In the genomic region with DNA sequence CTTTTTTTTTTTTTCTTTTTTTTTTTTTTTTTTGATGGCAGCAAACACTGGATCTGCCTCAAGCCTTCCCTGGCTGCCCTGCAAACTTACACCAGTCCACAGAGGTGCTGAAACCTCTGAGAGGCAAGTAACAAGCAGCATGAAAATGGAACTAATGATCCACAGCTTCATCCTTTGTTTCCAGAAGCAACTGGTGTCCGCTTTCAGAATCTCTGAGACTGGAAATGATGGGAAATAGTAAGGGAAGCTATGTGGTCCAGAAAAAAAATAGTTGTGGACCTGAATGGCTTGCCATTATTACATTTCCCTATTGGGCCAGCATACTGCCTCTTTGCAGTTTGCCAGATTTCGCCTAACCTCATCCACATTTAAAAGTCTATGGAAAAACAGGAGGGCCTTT, we compare ENCODE assay signal across 10 cellular contexts.
DNase-seq lines count a peak whose midpoint lies in the region; ATAC-seq and TF ChIP-seq lines count a peak whose summit lies in the region.
"Had no signal": no experiment of that assay in that cellular context is flagged by ENCODE, and none has a peak within 500 bp of the region (broad histone marks: within the 10 kb centered on the region; RNA-seq: fewer than 3 reads in every experiment).

No MANE protein-coding gene starts in this region.

- no peak overlapping the region for H3K9ac ChIP-seq in IMR-90 (ENCODE audit: low read depth, low read length)

- H3K4me3 ChIP-seq in IMR-90 (ENCODE audit: insufficient read depth, low read depth, low read length) = no peak overlapping the region
- H3K4me3 ChIP-seq in ascending aorta = peak overlapping the region in 1 of 2 donors; percentile 29
- H3K4me3 ChIP-seq in left lung = no peak overlapping the region
- H3K4me3 ChIP-seq in spleen = peak overlapping the region in 1 of 8 donors; percentile 38

- no peak overlapping the region for H3K27ac ChIP-seq in IMR-90 (ENCODE audit: insufficient read depth, low read length)
- peak overlapping the region; percentile 42 to 76 for H3K27ac ChIP-seq in ascending aorta
- H3K27ac ChIP-seq in left lung = peak overlapping the region; percentile 84 to 96
- H3K27ac ChIP-seq in spleen = peak overlapping the region in 7 of 8 donors; percentile 14 to 79 (median 67)

- H3K18ac ChIP-seq in IMR-90 (ENCODE audit: low read depth, low read length) = no peak overlapping the region

- H2AK9ac ChIP-seq in IMR-90 (replicated peaks; ENCODE audit: low read depth, low read length, poor library complexity) = no peak overlapping the region

- H3K4ac ChIP-seq in IMR-90 (ENCODE audit: low read depth, low read length) = peak overlapping the region; percentile 14

- DNase-seq in IMR-90 = no peak
- no peak for DNase-seq in ascending aorta (ENCODE audit: low spot score in 2 of 2)
- no peak for DNase-seq in left lung
- DNase-seq in spleen = no peak
- no peak for DNase-seq in activated T-cell treated with anti-CD3 and anti-CD28 coated beads, Interleukin-2, amount 50 U/mL, for 48 hours
- DNase-seq in activated CD4-positive, CD25-positive, alpha-beta regulatory T cell (lab: John Stamatoyannopoulos, UW) = no peak
- DNase-seq: activated T-cell treated with anti-CD3 and anti-CD28 coated beads, Interleukin-2, amount 50 U/mL, for 24 hours; effector memory CD4-positive, alpha-beta T cell had no signal

- H3K9me1 ChIP-seq in IMR-90 (ENCODE audit: insufficient read depth, low read length) = peaks cover 12% of the 10 kb centered on the region; the same call in 1 of the 2 replicates

- TF ChIP-seq POLR2A in IMR-90 (IDR thresholded peaks at IDR 0.05; ENCODE audit: low read depth, low read length) (no peak), spleen (IDR thresholded peaks at IDR 0.05) (no peak)

- H3K9me3 ChIP-seq in IMR-90 (ENCODE audit: control insufficient read depth, insufficient read depth, low read length) (no peaks in the 10 kb centered on the region), ascending aorta (no peaks in the 10 kb centered on the region), left lung (no peaks in the 10 kb centered on the region), spleen (no peaks in the 10 kb centered on the region)

- no TSS peak for BruUV-seq in IMR-90 (replicated peaks; lab: Mats Ljungman, UMichigan)

- POLR2A ChIA-PET in IMR-90 (lab: Charles Lee; ENCODE audit: unreplicated experiment) = interaction anchor here (1.4 kb wide), 1 partner anchor 185 kb away, joined by 6 read pairs; no protein-coding TSS in a partner anchor

- no peak overlapping the region for H4K91ac ChIP-seq in IMR-90 (ENCODE audit: insufficient read depth, low read depth, low read length)

- H4K20me1 ChIP-seq in IMR-90 (ENCODE audit: insufficient read depth, low read length) = no peaks in the 10 kb centered on the region

- H3K56ac ChIP-seq in IMR-90 (ENCODE audit: extremely low read depth, insufficient read depth, low read length) = no peak overlapping the region; the same call in 1 of the 2 replicates

- H2BK20ac ChIP-seq in IMR-90 (ENCODE audit: low read depth, low read length) = 0 out of 2 replicates have a peak overlapping the region, but pooled peaks have one; percentile 60

- H2BK120ac ChIP-seq in IMR-90 (ENCODE audit: low read depth, low read length) = no peak overlapping the region

- no peak overlapping the region for H2AK5ac ChIP-seq in IMR-90 (ENCODE audit: low read depth, low read length)

- intact Hi-C loops in IMR-90 (cut with micrococcal nuclease) (no loop called here), ascending aorta (cut with DNase I) (loop anchor here (5.0 kb wide), 2 partner anchors 329 to 971 kb away; no protein-coding TSS in a partner anchor), left lung (cut with DNase I) (no loop called here), spleen (cut with DNase I; ENCODE audit: low total_unique reads) (no loop called here)

- in situ Hi-C loops in IMR-90 (cut with MboI; ENCODE audit: low sequenced_read_pairs) = no loop called here

- ATAC-seq in IMR-90 (ENCODE audit: low read depth) (no peak), left lung (no peak), GM19324 (IDR thresholded peaks at IDR 0.05; ENCODE audit: low FRiP score, unreplicated experiment) (no peak), GM18868 (IDR thresholded peaks at IDR 0.05; ENCODE audit: unreplicated experiment) (no peak)

- H2AFZ ChIP-seq in IMR-90 (replicated peaks; ENCODE audit: low read length, poor library complexity) = no peak overlapping the region

- H3K36me3 ChIP-seq in IMR-90 (ENCODE audit: control insufficient read depth, insufficient read depth, low read length) = no peaks in the 10 kb centered on the region
- no peaks in the 10 kb centered on the region for H3K36me3 ChIP-seq in ascending aorta
- no peaks in the 10 kb centered on the region for H3K36me3 ChIP-seq in left lung
- H3K36me3 ChIP-seq in spleen = no peaks in the 10 kb centered on the region

- peaks cover 0 to 8% of the 10 kb centered on the region in 2 experiments; a peak in 1 of 4 replicates for H3K79me1 ChIP-seq in IMR-90 (ENCODE audit: low read depth in 1 of 2, low read length in 2 of 2)

- CTCF ChIA-PET in IMR-90 (lab: Yijun Ruan, JAX) = interaction anchor here (1.1 kb wide), 1 partner anchor 197 kb away, joined by 3 read pairs; no protein-coding TSS in a partner anchor

- H3K4me1 ChIP-seq in IMR-90 (ENCODE audit: control insufficient read depth, insufficient read depth, low read length) (peaks cover 8% of the 10 kb centered on the region), ascending aorta (peaks cover 0 to 21% of the 10 kb centered on the region in 2 donors), left lung (peaks cover 19 to 52% of the 10 kb centered on the region in 2 donors), spleen (peaks cover 13 to 59% (median 40%) of the 10 kb centered on the region in 6 donors)

- no peak overlapping the region; the same call in 1 of the 2 replicates for H4K5ac ChIP-seq in IMR-90 (ENCODE audit: low read depth, low read length)

- no peak for TF ChIP-seq RAD21 in IMR-90 (IDR thresholded peaks at IDR 0.05; ENCODE audit: low read length)

- dilution Hi-C loops in IMR-90 (cut with HindIII; ENCODE audit: low sequenced_read_pairs, unreplicated experiment) = no loop called here

- H4K8ac ChIP-seq in IMR-90 (ENCODE audit: low read depth in 2 of 2, low read length in 2 of 2) = peak overlapping the region in 1 of 2 experiments; percentile 20; a peak in 1 of 4 replicates

- H3K27me3 ChIP-seq in IMR-90 (ENCODE audit: control insufficient read depth, insufficient read depth, low read length) = no peaks in the 10 kb centered on the region
- H3K27me3 ChIP-seq in ascending aorta = no peaks in the 10 kb centered on the region
- H3K27me3 ChIP-seq in left lung = peaks cover 0 to 11% of the 10 kb centered on the region in 2 donors
- H3K27me3 ChIP-seq in spleen (replicated peaks in 1 of 7) = peaks cover 0 to 22% (median 5%) of the 10 kb centered on the region in 7 donors

- no peak overlapping the region for H3K14ac ChIP-seq in IMR-90 (replicated peaks; ENCODE audit: low read depth, low read length)

- no peak overlapping the region; the same call in 2 of the 3 replicates for H2BK15ac ChIP-seq in IMR-90 (ENCODE audit: low read depth, low read length)

- no peak overlapping the region for H2BK5ac ChIP-seq in IMR-90 (ENCODE audit: low read depth, low read length, poor library complexity, severe bottlenecking)

- H3K23ac ChIP-seq in IMR-90 (ENCODE audit: low read depth, low read length) = no peak overlapping the region

- TF ChIP-seq CTCF in IMR-90 (conservative IDR thresholded peaks at IDR 0.05; ENCODE audit: low read depth, low read length) (no peak), ascending aorta (IDR thresholded peaks at IDR 0.05) (no peak), left lung (IDR thresholded peaks at IDR 0.05) (no peak), spleen (IDR thresholded peaks at IDR 0.05 in 8 of 11, conservative IDR thresholded peaks at IDR 0.05 in 3 of 11) (no peak)

- WGBS in IMR-90 (ENCODE audit: extremely low coverage in 2 of 2, insufficient read length in 1 of 2), 2 experiments = no CpG with 5 or more reads among the region's 2 CpGs
- 74 to 86% (median 80%) methylated on average over 2 of the region's 2 CpGs for WGBS in spleen, 5 donors

- H3K4me2 ChIP-seq in IMR-90 (ENCODE audit: low read depth, low read length) = peak overlapping the region; percentile 87

TF ChIP-seq in IMR-90, 13 proteins besides CTCF, POLR2A, EP300 and RAD21:
- TF ChIP-seq CHD1 (IDR thresholded peaks at IDR 0.05; ENCODE audit: low read depth, low read length) = no peak
- no peak for TF ChIP-seq CEBPB (IDR thresholded peaks at IDR 0.05; ENCODE audit: low read depth, low read length)
- TF ChIP-seq MAZ (IDR thresholded peaks at IDR 0.05; ENCODE audit: borderline replicate concordance, low read depth, low read length) = no peak
- TF ChIP-seq MAFK (IDR thresholded peaks at IDR 0.05; ENCODE audit: low read depth, low read length) = no peak
- TF ChIP-seq MXI1 (IDR thresholded peaks at IDR 0.05; ENCODE audit: borderline replicate concordance, low read depth, low read length) = no peak
- TF ChIP-seq RCOR1 (IDR thresholded peaks at IDR 0.05; ENCODE audit: insufficient replicate concordance, low read length) = no peak
- TF ChIP-seq, protein P1, sequence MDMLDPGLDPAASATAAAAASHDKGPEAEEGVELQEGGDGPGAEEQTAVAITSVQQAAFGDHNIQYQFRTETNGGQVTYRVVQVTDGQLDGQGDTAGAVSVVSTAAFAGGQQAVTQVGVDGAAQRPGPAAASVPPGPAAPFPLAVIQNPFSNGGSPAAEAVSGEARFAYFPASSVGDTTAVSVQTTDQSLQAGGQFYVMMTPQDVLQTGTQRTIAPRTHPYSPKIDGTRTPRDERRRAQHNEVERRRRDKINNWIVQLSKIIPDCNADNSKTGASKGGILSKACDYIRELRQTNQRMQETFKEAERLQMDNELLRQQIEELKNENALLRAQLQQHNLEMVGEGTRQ (IDR thresholded peaks at IDR 0.05; ENCODE audit: low read depth, low read length) = no peak
